Comparison of ENCODE assay signal across 17 cellular contexts in genomic region chr12:91604897-91605296, GRCh38.
"Had no signal": no experiment of that assay in that cellular context is flagged by ENCODE, and none has a peak within 500 bp of the region (broad histone marks: within the 10 kb centered on the region; RNA-seq: fewer than 3 reads in every experiment).

No MANE protein-coding gene starts in this region.

- H3K4me1 ChIP-seq: transverse colon had no signal

- H3K36me3 ChIP-seq: esophagus muscularis mucosa, right atrium auricular region, transverse colon had no signal

- DNase-seq: activated CD4-positive, alpha-beta memory T cell treated with anti-CD3 and anti-CD28 coated beads for 36 hours; activated CD8-positive, alpha-beta memory T cell treated with anti-CD3 and anti-CD28 coated beads, Interleukin-2, amount 10 ng/mL, durations not matched to agents 7 days and 5 days; activated naive CD4-positive, alpha-beta T cell treated with anti-CD3 and anti-CD28 coated beads, Interleukin-2, amount 10 ng/mL, durations not matched to agents 7 days and 5 days; activated T-cell treated with anti-CD3 and anti-CD28 coated beads, Interleukin-2, amount 50 U/mL, for 1 hour; hypothalamus; left ventricle myocardium superior; nephron progenitor cell; occipital lobe; stimulated activated CD4-positive, alpha-beta T cell treated with anti-CD3 and anti-CD28 coated beads, Interleukin-4, amount 100 ng/mL, for 4 hours; stimulated activated CD8-positive, alpha-beta memory T cell treated with anti-CD3 and anti-CD28 coated beads, Interleukin-4, amount 100 ng/mL, for 48 hours; stimulated activated naive CD8-positive, alpha-beta T cell treated with anti-CD3 and anti-CD28 coated beads, Interleukin-15, Interleukin-2, amounts not matched to agents 100 U/mL and 50 U/mL, for 24 hours; T-helper 1 cell; T1000; transverse colon had no signal

- H3K27me3 ChIP-seq: esophagus muscularis mucosa, right atrium auricular region, transverse colon had no signal

- H3K9me3 ChIP-seq: esophagus muscularis mucosa, right atrium auricular region, transverse colon had no signal

- H3K4me3 ChIP-seq: esophagus muscularis mucosa, right atrium auricular region, skin epidermis, transverse colon had no signal

- H3K27ac ChIP-seq: esophagus muscularis mucosa, right atrium auricular region, skin epidermis, transverse colon had no signal
